ENCODE assay signal across 28 cellular contexts in genomic region chrX:65948103-65948502, GRCh38.
"Had no signal": no experiment of that assay in that cellular context is flagged by ENCODE, and none has a peak within 500 bp of the region (broad histone marks: within the 10 kb centered on the region; RNA-seq: fewer than 3 reads in every experiment).

No MANE protein-coding gene starts in this region.

- H3K4me3 ChIP-seq: colonic mucosa, coronary artery, dorsolateral prefrontal cortex, esophagus muscularis mucosa, esophagus squamous epithelium, gastrocnemius medialis, gastroesophageal sphincter, heart left ventricle, heart right ventricle, hepatocyte had no signal

- ATAC-seq: effector memory CD8-positive, alpha-beta T cell; esophagus mucosa; foreskin keratinocyte; gastrocnemius medialis; gastroesophageal sphincter; heart left ventricle; heart right ventricle had no signal

- H3K4me1 Mint-ChIP-seq: endodermal cell had no signal

- H3K27me3 Mint-ChIP-seq: dendritic cell treated with granulocyte-macrophage colony-stimulating factor and Interleukin-4, amounts not matched to agents 40 ng/mL and 50 ng/mL, for 4 days; effector memory CD8-positive, alpha-beta T cell had no signal

- H3K9me3 ChIP-seq: colonic mucosa, gastroesophageal sphincter had no signal

- DNase-seq: colonic mucosa; cortex of kidney; dermis blood vessel endothelial cell; dorsolateral prefrontal cortex; effector CD4-positive, alpha-beta T cell; effector CD8-positive, alpha-beta T cell; effector memory CD4-positive, alpha-beta T cell; effector memory CD8-positive, alpha-beta T cell; endodermal cell; erythroblast; esophagus squamous epithelium; foreskin fibroblast; foreskin keratinocyte; foreskin melanocyte; gastrocnemius medialis; glutamatergic neuron; head of caudate nucleus; heart left ventricle; heart right ventricle had no signal

- H3K4me3 Mint-ChIP-seq: dendritic cell treated with granulocyte-macrophage colony-stimulating factor and Interleukin-4, amounts not matched to agents 40 ng/mL and 50 ng/mL, for 4 days; effector memory CD8-positive, alpha-beta T cell; endodermal cell had no signal

- H2AFZ ChIP-seq: hepatocyte had no signal

- H3K27ac ChIP-seq: colonic mucosa, coronary artery, dorsolateral prefrontal cortex, epithelial cell of prostate, esophagus muscularis mucosa, esophagus squamous epithelium, foreskin keratinocyte, gastrocnemius medialis, gastroesophageal sphincter, heart left ventricle, heart right ventricle, hepatocyte had no signal

- H3K27ac Mint-ChIP-seq: dendritic cell treated with granulocyte-macrophage colony-stimulating factor and Interleukin-4, amounts not matched to agents 40 ng/mL and 50 ng/mL, for 4 days; endodermal cell had no signal

- H3K36me3 ChIP-seq: colonic mucosa, esophagus muscularis mucosa, esophagus squamous epithelium, gastrocnemius medialis, gastroesophageal sphincter, heart left ventricle, heart right ventricle had no signal

- H3K79me2 ChIP-seq: hepatocyte had no signal

- H3K4me1 ChIP-seq: colonic mucosa, esophagus muscularis mucosa, esophagus squamous epithelium, foreskin keratinocyte, gastrocnemius medialis, gastroesophageal sphincter, heart left ventricle, heart right ventricle had no signal

- H3K4me2 ChIP-seq: hepatocyte had no signal

- H3K27me3 ChIP-seq: colonic mucosa, esophagus muscularis mucosa, esophagus squamous epithelium, foreskin keratinocyte, gastroesophageal sphincter, hepatocyte had no signal

- FAIRE-seq: endometrium, frontal cortex had no signal
